1 cellular context compared by ENCODE assay signal in genomic region chr2:71545572-71546274, GRCh38.
A peak's percentile ranks its signal among the peaks of the same experiment; 100 is the strongest.
TF ChIP-seq lines count a peak whose summit lies in the region.

No MANE protein-coding gene starts in this region.

TF ChIP-seq in HepG2, 621 proteins besides CTCF, POLR2A, EP300 and RAD21 (continued from another document and continues in another):
- TF ChIP-seq RERE (CRISPR knock-in tag; IDR thresholded peaks at IDR 0.05; ENCODE audit: low read depth) (no peak), CREBL2 (CRISPR knock-in tag; IDR thresholded peaks at IDR 0.05; ENCODE audit: borderline replicate concordance) (no peak), ZNF589 (CRISPR knock-in tag; conservative IDR thresholded peaks at IDR 0.05) (no peak), KMT2B (CRISPR knock-in tag; IDR thresholded peaks at IDR 0.05) (no peak), E2F1 (CRISPR knock-in tag; IDR thresholded peaks at IDR 0.05) (no peak), PAX8 (CRISPR knock-in tag; IDR thresholded peaks at IDR 0.05; ENCODE audit: borderline replicate concordance) (0 out of 2 replicates have a peak, but pooled peaks have one; percentile 28), ZNF605 (CRISPR knock-in tag; IDR thresholded peaks at IDR 0.05) (0 out of 2 replicates have a peak, but pooled peaks have one; percentile 54), ZBTB8A (CRISPR knock-in tag; IDR thresholded peaks at IDR 0.05; ENCODE audit: borderline replicate concordance, low read depth) (no peak), ZIK1 (CRISPR knock-in tag; IDR thresholded peaks at IDR 0.05; ENCODE audit: borderline replicate concordance, low read depth) (0 out of 2 replicates have a peak, but pooled peaks have one; percentile 35), MATR3 (CRISPR knock-in tag; IDR thresholded peaks at IDR 0.05) (no peak), ZNF646 (CRISPR knock-in tag; IDR thresholded peaks at IDR 0.05) (no peak), TMF1 (CRISPR knock-in tag; IDR thresholded peaks at IDR 0.05; ENCODE audit: low read depth) (0 out of 2 replicates have a peak, but pooled peaks have one; percentile 33), CBFB (CRISPR knock-in tag; IDR thresholded peaks at IDR 0.05) (no peak), ZNF607 (CRISPR knock-in tag; IDR thresholded peaks at IDR 0.05; ENCODE audit: borderline replicate concordance) (peak; percentile 22; the same call in 1 of the 2 replicates), ZFAT (CRISPR knock-in tag; conservative IDR thresholded peaks at IDR 0.05) (no peak), ARNT2 (CRISPR knock-in tag; IDR thresholded peaks at IDR 0.05; ENCODE audit: low read depth) (0 out of 2 replicates have a peak, but pooled peaks have one; percentile 39), EED (CRISPR knock-in tag; IDR thresholded peaks at IDR 0.05) (0 out of 2 replicates have a peak, but pooled peaks have one; percentile 22), ZNF142 (CRISPR knock-in tag; IDR thresholded peaks at IDR 0.05) (no peak), ZNF441 (CRISPR knock-in tag; IDR thresholded peaks at IDR 0.05; ENCODE audit: borderline replicate concordance) (0 out of 2 replicates have a peak, but pooled peaks have one; percentile 28), HMGXB4 (CRISPR knock-in tag; IDR thresholded peaks at IDR 0.05; ENCODE audit: borderline replicate concordance in 1 of 2, low read depth in 1 of 2) (peak; percentile 60 to 71; a peak in 3 of 4 replicates), ZNF382 (CRISPR knock-in tag; IDR thresholded peaks at IDR 0.05; ENCODE audit: borderline replicate concordance) (no peak), MED8 (CRISPR knock-in tag; IDR thresholded peaks at IDR 0.05; ENCODE audit: insufficient replicate concordance) (no peak), MIER2 (CRISPR knock-in tag; IDR thresholded peaks at IDR 0.05) (0 out of 2 replicates have a peak, but pooled peaks have one; percentile 26), ZNF124 (CRISPR knock-in tag; IDR thresholded peaks at IDR 0.05) (no peak), THRA (CRISPR knock-in tag; IDR thresholded peaks at IDR 0.05; ENCODE audit: borderline replicate concordance) (0 out of 2 replicates have a peak, but pooled peaks have one; percentile 16), IRF2 (CRISPR knock-in tag; IDR thresholded peaks at IDR 0.05) (no peak), ZNF20 (CRISPR knock-in tag; IDR thresholded peaks at IDR 0.05) (no peak), ZNF772 (CRISPR knock-in tag; IDR thresholded peaks at IDR 0.05) (0 out of 2 replicates have a peak, but pooled peaks have one; percentile 16), ZNF614 (CRISPR knock-in tag; IDR thresholded peaks at IDR 0.05; ENCODE audit: borderline replicate concordance) (no peak), ZNF503 (CRISPR knock-in tag; IDR thresholded peaks at IDR 0.05) (no peak)
